Comparison of ENCODE assay signal across 11 cellular contexts in the genomic region with DNA sequence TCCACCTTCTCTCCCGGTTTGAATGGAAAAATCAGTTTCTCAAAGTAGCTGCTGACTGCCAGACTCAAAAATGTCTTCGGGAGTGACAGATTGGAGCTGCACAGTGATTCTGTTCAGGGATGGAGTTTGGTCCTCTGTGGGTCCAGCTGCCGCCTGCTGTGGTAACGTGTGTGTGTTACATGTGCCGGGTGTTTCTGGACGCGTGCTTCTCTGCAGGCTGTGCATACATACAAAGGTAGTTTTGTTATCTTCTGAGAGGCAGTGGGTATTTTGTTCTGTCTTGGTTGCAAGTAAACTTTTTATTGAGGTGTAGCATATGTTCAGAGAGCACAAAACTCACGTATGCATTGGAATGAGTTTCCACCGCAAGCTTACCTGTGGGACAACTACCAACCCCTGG. TPM values are rescaled to one million over a fixed set of nuclear protein-coding genes. Genes with fewer than 3 reads are reported as not detected.
DNase-seq lines count a peak whose midpoint lies in the region; ATAC-seq lines count a peak whose summit lies in the region.
"Had no signal": no experiment of that assay in that cellular context is flagged by ENCODE, and none has a peak within 500 bp of the region (broad histone marks: within the 10 kb centered on the region; RNA-seq: fewer than 3 reads in every experiment).

No MANE protein-coding gene starts in this region.

- H3K27me3 Mint-ChIP-seq in dendritic cell treated with granulocyte-macrophage colony-stimulating factor and Interleukin-4, amounts not matched to agents 40 ng/mL and 50 ng/mL, for 4 days = no peaks in the 10 kb centered on the region

- H3K4me1 Mint-ChIP-seq in dendritic cell treated with granulocyte-macrophage colony-stimulating factor and Interleukin-4, amounts not matched to agents 40 ng/mL and 50 ng/mL, for 4 days (ENCODE audit: low read depth) = peaks cover 86% of the 10 kb centered on the region

- H3K4me3 Mint-ChIP-seq in dendritic cell treated with granulocyte-macrophage colony-stimulating factor and Interleukin-4, amounts not matched to agents 40 ng/mL and 50 ng/mL, for 4 days = peak overlapping the region; percentile 87
- H3K4me3 Mint-ChIP-seq: B cell had no signal

- peaks cover 82% of the 10 kb centered on the region for H3K36me3 Mint-ChIP-seq in dendritic cell treated with granulocyte-macrophage colony-stimulating factor and Interleukin-4, amounts not matched to agents 40 ng/mL and 50 ng/mL, for 4 days (ENCODE audit: low read depth)

- DNase-seq in Right ventricle myocardium superior (peak; percentile 52), Right ventricle myocardium inferior (ENCODE audit: missing footprints) (no peak), aorta (no peak), NCI-H226 (no peak)
- DNase-seq: activated CD4-positive, alpha-beta T cell treated with anti-CD3 and anti-CD28 coated beads, Interleukin-2, amount 50 U/mL, for 48 hours; MM.1S had no signal

- peak overlapping the region; percentile 5 to 53 for H3K9ac ChIP-seq in mucosa of rectum (ENCODE audit: low read depth in 1 of 2, low read length in 2 of 2)

- 2 to 5% methylated on average over 9 of the region's 9 CpGs for WGBS in aorta, 2 donors

- H3K27me3 ChIP-seq in mucosa of rectum (ENCODE audit: control insufficient read depth in 2 of 2, insufficient read depth in 2 of 2, low read length in 2 of 2) (no peaks in the 10 kb centered on the region), aorta (ENCODE audit: control insufficient read depth in 1 of 2, insufficient read depth in 2 of 2, low read length in 1 of 2) (no peaks in the 10 kb centered on the region)

- H3K4me3 ChIP-seq in mucosa of rectum (ENCODE audit: low read length in 2 of 2) (peak overlapping the region; percentile 57 to 60), aorta (ENCODE audit: low read length in 2 of 2) (peak overlapping the region; percentile 35 to 79)

- H3K4me1 ChIP-seq in mucosa of rectum (ENCODE audit: control insufficient read depth in 2 of 2, insufficient read depth in 2 of 2, low read length in 2 of 2) (peaks cover 8 to 18% of the 10 kb centered on the region in 2 donors), aorta (ENCODE audit: control insufficient read depth in 1 of 2, insufficient read depth in 2 of 2, low read length in 2 of 2) (peaks cover 4 to 5% of the 10 kb centered on the region in 2 donors)

- peak overlapping the region; percentile 70 to 76 for H3K27ac ChIP-seq in mucosa of rectum (ENCODE audit: low read depth in 2 of 2, low read length in 2 of 2)
- peak overlapping the region; percentile 85 to 90 for H3K27ac ChIP-seq in aorta (ENCODE audit: low read depth in 1 of 2, low read length in 2 of 2)

- ATAC-seq in Right ventricle myocardium superior (ENCODE audit: poor library complexity) (peak; percentile 24), Right ventricle myocardium inferior (no peak), aorta (ENCODE audit: low FRiP score) (no peak), HG02763 (IDR thresholded peaks at IDR 0.05; ENCODE audit: unreplicated experiment) (no peak), HG02981 (IDR thresholded peaks at IDR 0.05; ENCODE audit: unreplicated experiment) (no peak)

- H3K9me3 ChIP-seq in mucosa of rectum (ENCODE audit: control insufficient read depth in 2 of 2, low read length in 2 of 2) = no peaks in the 10 kb centered on the region
- no peaks in the 10 kb centered on the region for H3K9me3 ChIP-seq in aorta (ENCODE audit: control insufficient read depth, low read length)

- peaks cover 26 to 43% of the 10 kb centered on the region in 2 donors for H3K36me3 ChIP-seq in mucosa of rectum (ENCODE audit: control insufficient read depth in 2 of 2, insufficient read depth in 2 of 2, low read length in 2 of 2)
- H3K36me3 ChIP-seq in aorta (ENCODE audit: control insufficient read depth in 1 of 2, insufficient read depth in 2 of 2, low read length in 1 of 2) = no peaks in the 10 kb centered on the region

- peak overlapping the region; percentile 90 for H3K27ac Mint-ChIP-seq in dendritic cell treated with granulocyte-macrophage colony-stimulating factor and Interleukin-4, amounts not matched to agents 40 ng/mL and 50 ng/mL, for 4 days
- H3K27ac Mint-ChIP-seq: B cell had no signal

- intact Hi-C loops in Right ventricle myocardium superior (cut with DNase I) = loop anchor here (5.0 kb wide), 1 partner anchor 34 kb away; no protein-coding TSS in a partner anchor
- intact Hi-C loops in Right ventricle myocardium inferior (cut with DNase I) = loop anchor here (1.0 to 5.0 kb wide), 5 partner anchors 17 to 191 kb away; no protein-coding TSS in a partner anchor
- intact Hi-C loops in dendritic cell treated with granulocyte-macrophage colony-stimulating factor and Interleukin-4, amounts not matched to agents 40 ng/mL and 50 ng/mL, for 4 days (cut with micrococcal nuclease) = loop anchor here (5.0 kb wide), 2 partner anchors 34 to 74 kb away; no protein-coding TSS in a partner anchor
- intact Hi-C loops in aorta (cut with DNase I) = loop anchor here in 1 of 2 donors (2.0 to 5.0 kb wide), 2 partner anchors 31 to 89 kb away; no protein-coding TSS in a partner anchor

- no peaks in the 10 kb centered on the region for H3K9me3 Mint-ChIP-seq in dendritic cell treated with granulocyte-macrophage colony-stimulating factor and Interleukin-4, amounts not matched to agents 40 ng/mL and 50 ng/mL, for 4 days

RNA-seq across cellular contexts. Expression of gene NAA20, which starts 41.3 kb away (rescaled TPM):
- total RNA-seq in Right ventricle myocardium superior = 59.2 TPM
- 58.4 TPM for total RNA-seq in Right ventricle myocardium inferior
- total RNA-seq in aorta = 10 to 100 TPM; 38.1 to 40.6 TPM
- 10 to 100 TPM; 56.0 to 69.5 TPM for polyA plus RNA-seq in aorta
